In the genomic region with DNA sequence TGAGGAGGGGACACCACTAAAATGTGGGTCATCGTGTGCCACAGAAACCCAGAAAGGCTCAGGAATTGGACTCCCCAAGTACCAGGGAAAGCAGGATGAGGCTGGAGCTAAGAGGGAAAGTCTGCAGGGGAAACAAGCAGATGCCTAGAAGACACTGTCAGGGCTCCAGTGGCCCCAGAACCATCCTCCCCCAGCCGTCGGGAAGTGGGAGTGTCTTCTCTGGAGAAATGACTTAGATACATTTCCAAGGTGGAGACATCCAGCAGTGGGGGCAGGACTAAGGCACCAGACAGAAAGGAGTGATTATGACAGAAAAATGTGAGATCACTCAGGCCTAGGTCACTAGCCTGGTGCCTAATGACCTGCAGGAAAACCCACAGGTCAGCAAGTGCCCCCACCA, we compare ENCODE assay signal across 33 cellular contexts. TPM values are rescaled to one million over a fixed set of nuclear protein-coding genes. Genes with fewer than 3 reads are reported as not detected.
"Had no signal": no experiment of that assay in that cellular context is flagged by ENCODE, and none has a peak within 500 bp of the region (broad histone marks: within the 10 kb centered on the region; RNA-seq: fewer than 3 reads in every experiment).

No MANE protein-coding gene starts in this region.

- H3K27ac Mint-ChIP-seq: effector memory CD8-positive, alpha-beta T cell; mesothelial cell of epicardium; naive B cell; natural killer cell treated with Interleukin-12 subunit alpha and Interleukin-12 subunit beta and Interleukin-15 and Interleukin-18, amount 100 ng/mL, for 72 hours; stimulated activated effector memory CD8-positive, alpha-beta T cell treated with anti-CD3 and anti-CD28 coated beads, Interleukin-12 subunit alpha, Interleukin-12 subunit beta, amount 100 ng/mL, for 72 hours had no signal

- H3K4me1 ChIP-seq: left lung, upper lobe of right lung, uterus had no signal

- H3K27ac ChIP-seq: left lung, prostate gland, right atrium auricular region, sigmoid colon, stomach, tibial artery, upper lobe of right lung, uterus had no signal

- FAIRE-seq: keratinocyte had no signal

- ATAC-seq: effector memory CD8-positive, alpha-beta T cell; left lung; mucosa of descending colon; natural killer cell treated with Interleukin-12 subunit alpha and Interleukin-12 subunit beta and Interleukin-15 and Interleukin-18, amount 100 ng/mL, for 72 hours; stimulated activated effector memory CD8-positive, alpha-beta T cell treated with anti-CD3 and anti-CD28 coated beads, Interleukin-12 subunit alpha, Interleukin-12 subunit beta, amount 100 ng/mL, for 72 hours; upper lobe of right lung had no signal

- H3K36me3 Mint-ChIP-seq: mesothelial cell of epicardium; naive B cell; natural killer cell treated with Interleukin-12 subunit alpha and Interleukin-12 subunit beta and Interleukin-15 and Interleukin-18, amount 100 ng/mL, for 72 hours; stimulated activated effector memory CD8-positive, alpha-beta T cell treated with anti-CD3 and anti-CD28 coated beads, Interleukin-12 subunit alpha, Interleukin-12 subunit beta, amount 100 ng/mL, for 72 hours had no signal

- DNase-seq: cortex of kidney; effector memory CD8-positive, alpha-beta T cell; foreskin fibroblast; gastrocnemius medialis; head of caudate nucleus; left lung; mesenchymal stem cell; mucosa of descending colon; naive B cell; nucleus accumbens; sigmoid colon; stimulated activated CD4-positive, alpha-beta T cell treated with anti-CD3 and anti-CD28 coated beads, Interleukin-2, amount 100 ng/mL, for 24 hours; stimulated activated CD4-positive, alpha-beta T cell treated with anti-CD3 and anti-CD28 coated beads, Interleukin-4, amount 100 ng/mL, for 24 hours; stimulated activated naive CD4-positive, alpha-beta T cell treated with Interleukin-2 at 50 U/mL for 16 hours; stomach; tibial artery; upper lobe of right lung; uterus had no signal

- H3K36me3 ChIP-seq: gastrocnemius medialis, left lung, prostate gland, right atrium auricular region, sigmoid colon, stomach, tibial artery, upper lobe of right lung, uterus had no signal

- H3K4me3 Mint-ChIP-seq: effector memory CD8-positive, alpha-beta T cell; mesothelial cell of epicardium; naive B cell; natural killer cell treated with Interleukin-12 subunit alpha and Interleukin-12 subunit beta and Interleukin-15 and Interleukin-18, amount 100 ng/mL, for 72 hours; neural crest cell; stimulated activated effector memory CD8-positive, alpha-beta T cell treated with anti-CD3 and anti-CD28 coated beads, Interleukin-12 subunit alpha, Interleukin-12 subunit beta, amount 100 ng/mL, for 72 hours had no signal

- H3K4me1 Mint-ChIP-seq: mesothelial cell of epicardium; naive B cell; neural crest cell; stimulated activated effector memory CD8-positive, alpha-beta T cell treated with anti-CD3 and anti-CD28 coated beads, Interleukin-12 subunit alpha, Interleukin-12 subunit beta, amount 100 ng/mL, for 72 hours had no signal

- H3K9me3 Mint-ChIP-seq: effector memory CD8-positive, alpha-beta T cell; mesothelial cell of epicardium; natural killer cell treated with Interleukin-12 subunit alpha and Interleukin-12 subunit beta and Interleukin-15 and Interleukin-18, amount 100 ng/mL, for 72 hours; neural crest cell; stimulated activated effector memory CD8-positive, alpha-beta T cell treated with anti-CD3 and anti-CD28 coated beads, Interleukin-12 subunit alpha, Interleukin-12 subunit beta, amount 100 ng/mL, for 72 hours had no signal

- H3K4me3 ChIP-seq: gastrocnemius medialis, left lung, mucosa of descending colon, prostate gland, right atrium auricular region, sigmoid colon, stomach, tibial artery, upper lobe of right lung, uterus had no signal

- H3K27me3 ChIP-seq: gastrocnemius medialis, right atrium auricular region, sigmoid colon, stomach, tibial artery, uterus had no signal

- H3K9me3 ChIP-seq: gastrocnemius medialis, left lung, mucosa of descending colon, prostate gland, right atrium auricular region, sigmoid colon, stomach, tibial artery, upper lobe of right lung, uterus had no signal

RNA-seq across cellular contexts. Expression of a gene that starts 36.0 kb away (rescaled TPM):
- total RNA-seq: dermis microvascular lymphatic vessel endothelial cell; glomerular endothelial cell; left lung; lower leg skin; lung microvascular endothelial cell; mesothelial cell of epicardium; natural killer cell treated with Interleukin-12 subunit alpha and Interleukin-12 subunit beta and Interleukin-15 and Interleukin-18, amount 100 ng/mL, for 72 hours; osteocyte; prostate gland; right atrium auricular region; sigmoid colon; skeletal muscle tissue; stomach; subcutaneous adipose tissue; upper lobe of right lung had no signal
- polyA plus RNA-seq: esophagus, keratinocyte had no signal
